In the genomic region with DNA sequence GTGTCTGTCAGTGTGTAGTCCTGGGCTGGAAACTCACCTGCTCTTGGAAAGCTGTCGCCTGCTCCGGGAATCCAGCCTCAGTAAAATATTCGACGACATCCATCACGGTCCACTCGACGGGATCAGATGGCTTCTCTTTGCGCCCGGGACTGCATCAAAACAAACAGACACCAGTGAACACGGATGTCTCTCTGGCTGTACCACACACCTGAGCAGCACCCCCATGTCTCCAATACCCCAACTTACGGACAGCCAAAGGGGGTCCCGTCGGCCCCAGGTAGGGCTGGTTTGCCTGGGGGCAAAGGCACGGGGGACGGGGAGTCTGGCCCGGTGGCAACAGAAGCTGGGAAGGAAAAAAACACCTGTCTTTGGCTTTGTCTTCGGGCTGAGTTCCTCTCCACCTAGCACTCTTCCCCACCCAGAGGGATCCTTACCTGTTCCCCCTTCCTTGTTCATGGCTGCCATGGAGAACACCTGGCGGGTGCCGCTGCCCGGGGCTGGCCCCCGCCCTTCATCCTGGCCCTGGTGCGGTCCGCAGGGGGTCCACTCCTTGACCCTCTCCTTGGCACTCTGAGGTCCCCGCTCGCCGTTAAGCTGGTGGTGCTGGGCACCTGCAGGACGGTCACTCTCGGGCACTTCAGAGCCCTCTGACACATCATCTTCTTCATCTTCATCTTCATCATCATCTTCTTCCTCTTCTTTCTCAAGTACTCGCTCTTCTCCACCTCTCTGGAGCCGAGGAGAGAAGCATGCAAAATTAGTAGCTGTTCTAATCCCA, we compare ENCODE assay signal across 11 cellular contexts. TPM values are rescaled to one million over a fixed set of nuclear protein-coding genes. Genes with fewer than 3 reads are reported as not detected.
A peak's percentile ranks its signal among the peaks of the same experiment; 100 is the strongest.
DNase-seq lines count a peak whose midpoint lies in the region; ATAC-seq, FAIRE-seq and TF ChIP-seq lines count a peak whose summit lies in the region.
"Had no signal": no experiment of that assay in that cellular context is flagged by ENCODE, and none has a peak within 500 bp of the region (broad histone marks: within the 10 kb centered on the region; RNA-seq: fewer than 3 reads in every experiment).

No MANE protein-coding gene starts in this region.

- H3K4me1 Mint-ChIP-seq in activated naive CD8-positive, alpha-beta T cell (ENCODE audit: low read depth) = peaks cover 20% of the 10 kb centered on the region

- H3K4me3 Mint-ChIP-seq in activated naive CD8-positive, alpha-beta T cell = peak overlapping the region; percentile 88

- no peaks in the 10 kb centered on the region for H3K27me3 ChIP-seq in heart right ventricle
- H3K27me3 ChIP-seq in tibial artery = no peaks in the 10 kb centered on the region

- no peak for TF ChIP-seq CTCF in heart right ventricle (IDR thresholded peaks at IDR 0.05)
- TF ChIP-seq CTCF in kidney (IDR thresholded peaks at IDR 0.05; ENCODE audit: borderline replicate concordance, extremely low read depth, insufficient read depth) = no peak
- TF ChIP-seq CTCF in tibial artery (IDR thresholded peaks at IDR 0.05) = no peak

- 86 to 90% methylated on average over 30 of the region's 30 CpGs for WGBS in heart right ventricle, 2 donors

- H3K9me3 ChIP-seq in heart right ventricle = peaks cover 0 to 11% (median 8%) of the 10 kb centered on the region in 11 donors
- peaks cover 4 to 8% of the 10 kb centered on the region in 2 donors for H3K9me3 ChIP-seq in kidney (ENCODE audit: control insufficient read depth in 1 of 2, low read length in 2 of 2)
- H3K9me3 ChIP-seq in tibial artery = peaks cover 0 to 8% (median 0%) of the 10 kb centered on the region in 3 donors

- H3K27me3 Mint-ChIP-seq in activated naive CD8-positive, alpha-beta T cell = no peaks in the 10 kb centered on the region

- intact Hi-C loops in heart right ventricle (cut with DNase I) (loop anchor here in 1 of 10 donors (10.0 kb wide), 1 partner anchor 46 kb away; a partner anchor contains a TSS), left cardiac atrium (cut with DNase I) (no loop called here), kidney (cut with DNase I) (no loop called here), tibial artery (cut with DNase I; ENCODE audit: low total_unique reads) (no loop called here)

- H3K4me1 ChIP-seq in heart right ventricle (peaks cover 0 to 19% (median 16%) of the 10 kb centered on the region in 9 donors), kidney (ENCODE audit: control insufficient read depth in 1 of 2, insufficient read depth in 1 of 2, low read depth in 1 of 2, low read length in 2 of 2) (no peaks in the 10 kb centered on the region), tibial artery (peaks cover 0 to 21% (median 16%) of the 10 kb centered on the region in 4 donors)

- H3K36me3 Mint-ChIP-seq in activated naive CD8-positive, alpha-beta T cell = peaks cover 6% of the 10 kb centered on the region

- peaks cover 0 to 29% (median 10%) of the 10 kb centered on the region in 9 donors for H3K36me3 ChIP-seq in heart right ventricle
- peaks cover 0 to 2% of the 10 kb centered on the region in 2 donors for H3K36me3 ChIP-seq in kidney (ENCODE audit: control insufficient read depth in 1 of 2, insufficient read depth in 2 of 2, low read length in 2 of 2)
- peaks cover 0 to 15% (median 11%) of the 10 kb centered on the region in 3 donors for H3K36me3 ChIP-seq in tibial artery

- peak overlapping the region; percentile 88 for H3K27ac Mint-ChIP-seq in activated naive CD8-positive, alpha-beta T cell

- H3K4me3 ChIP-seq in heart right ventricle (peak overlapping the region in 7 of 10 donors; percentile 73 to 95 (median 80)), kidney (ENCODE audit: low read length in 2 of 2) (peak overlapping the region; percentile 34 to 43), tibial artery (peak overlapping the region; percentile 71 to 86)

- no peak overlapping the region for H3K9ac ChIP-seq in kidney (ENCODE audit: low read length in 2 of 2)

- H3K27ac ChIP-seq in heart right ventricle = peak overlapping the region in 2 of 10 donors; percentile 80 to 98
- H3K27ac ChIP-seq in kidney (ENCODE audit: low read depth in 2 of 2, low read length in 2 of 2) = no peak overlapping the region
- peak overlapping the region; percentile 94 to 99 for H3K27ac ChIP-seq in tibial artery

- no peak for FAIRE-seq in kidney (lab: Jason Lieb, UNC)

- DNase-seq in heart right ventricle (no peak), left cardiac atrium (no peak), kidney (no peak), tibial artery (no peak), NCI-H2081 treated with DMSO at 0.1 percent for 48 hours (lab: John Stamatoyannopoulos, UW) (no peak)
- DNase-seq in stimulated activated CD4-positive, alpha-beta T cell treated with anti-CD3 and anti-CD28 coated beads, Interleukin-4, amount 100 ng/mL, for 4 hours = no peak
- DNase-seq: GDM1; SHP77; stimulated activated CD4-positive, alpha-beta T cell treated with anti-CD3 and anti-CD28 coated beads, Interleukin-1b, Interleukin-23, amount 100 ng/mL, for 48 hours had no signal

- H3K9me3 Mint-ChIP-seq in activated naive CD8-positive, alpha-beta T cell (ENCODE audit: low read depth) = no peaks in the 10 kb centered on the region

- ATAC-seq in heart right ventricle = peak in 1 of 8 donors; percentile 2
- no peak for ATAC-seq in left cardiac atrium
- ATAC-seq in esophagus mucosa = no peak

RNA-seq across cellular contexts. Expression of a gene that starts 1.7 kb away (rescaled TPM):
- total RNA-seq in heart right ventricle (10 to 100 TPM; 26.7 to 53.0 (median 33.7) TPM), left cardiac atrium (10 to 100 TPM; 33.4 to 39.1 TPM), kidney (28.3 TPM), esophagus mucosa (24.8 TPM)
- polyA plus RNA-seq in heart right ventricle (10 to 100 TPM; 34.4 to 55.3 TPM), kidney (ENCODE audit: insufficient read depth, low read depth, low replicate concordance) (23.3 TPM)

RNA-seq across cellular contexts. Expression of a gene that starts 3.2 kb away (rescaled TPM):
- total RNA-seq in heart right ventricle (not detected), left cardiac atrium (not detected), kidney (not detected), esophagus mucosa (0.12 TPM)
- polyA plus RNA-seq in heart right ventricle (not detected), kidney (ENCODE audit: insufficient read depth, low read depth, low replicate concordance) (not detected)

RNA-seq across cellular contexts. Expression of a gene that starts 16.2 kb away (rescaled TPM):
- total RNA-seq in heart right ventricle (10 to 100 TPM in 1 of 10 donors, 1 to 10 TPM in 9; 3.1 to 10.3 (median 5.9) TPM), left cardiac atrium (1 to 10 TPM; 4.6 to 5.7 TPM), kidney (8.7 TPM), esophagus mucosa (3.4 TPM)
- polyA plus RNA-seq in heart right ventricle (10 to 100 TPM in 1 of 2 donors, 1 to 10 TPM in 1; 5.7 to 12.4 TPM), kidney (ENCODE audit: insufficient read depth, low read depth, low replicate concordance) (32.0 TPM)

RNA-seq across cellular contexts. Expression of a gene that starts 26.9 kb away (rescaled TPM):
- total RNA-seq in heart right ventricle (under 1 TPM in 5 of 10 donors, not detected in 5; 0.14 to 0.94 (median 0.38) TPM), left cardiac atrium (under 1 TPM; 0.50 to 0.88 TPM), kidney (19.4 TPM), esophagus mucosa (0.08 TPM)
- polyA plus RNA-seq in heart right ventricle (under 1 TPM in 1 of 2 donors, not detected in 1; 0.14 TPM), kidney (ENCODE audit: insufficient read depth, low read depth, low replicate concordance) (45.8 TPM)

RNA-seq across cellular contexts. Expression of a gene that starts 28.7 kb away (rescaled TPM):
- 100 to 1,000 TPM; 473 to 691 (median 518) TPM for total RNA-seq in heart right ventricle
- 100 to 1,000 TPM; 196 to 214 TPM for polyA plus RNA-seq in heart right ventricle
- 100 to 1,000 TPM; 348 to 418 TPM for total RNA-seq in left cardiac atrium
- 92.3 TPM for total RNA-seq in kidney
- 51.4 TPM for polyA plus RNA-seq in kidney (ENCODE audit: insufficient read depth, low read depth, low replicate concordance)
- total RNA-seq in esophagus mucosa = 45.2 TPM

Comparison
In these comparisons a context has a peak if more than half of its experiments do, and no peak if none do; other contexts are left out.
1. H3K27ac ChIP-seq: peak in tibial artery (2 of 2); none in kidney (0 of 2).
2. Peak in every context shown above with its lines, with median percentiles within 50 percentile points of each other: H3K4me3 ChIP-seq.